9 cellular contexts compared by ENCODE assay signal in genomic region chr14:92687681-92688433, GRCh38.
A peak's percentile ranks its signal among the peaks of the same experiment; 100 is the strongest.
DNase-seq lines count a peak whose midpoint lies in the region; ATAC-seq and TF ChIP-seq lines count a peak whose summit lies in the region.
"Had no signal": no experiment of that assay in that cellular context is flagged by ENCODE, and none has a peak within 500 bp of the region (broad histone marks: within the 10 kb centered on the region; RNA-seq: fewer than 3 reads in every experiment).

No MANE protein-coding gene starts in this region.

- intact Hi-C loops in ascending aorta (cut with DNase I), result loop anchor here (1.0 to 2.0 kb wide), 2 partner anchors 61 to 95 kb away; partner anchors contain the start of gene LGMN

- TF ChIP-seq CTCF in ascending aorta (IDR thresholded peaks at IDR 0.05), result no peak

- peak overlapping the region; percentile 42 for H3K27ac Mint-ChIP-seq in stimulated activated naive B cell treated with anti-CD40 and anti-IgM and Interleukin-4, amounts not matched to agents 10 μg/mL and 1 μg/mL and 100 μg/mL, for 72 hours
- H3K27ac Mint-ChIP-seq: activated naive CD4-positive, alpha-beta T cell treated with anti-CD3 and anti-CD28 coated beads, Interleukin-2, amount 50 U/mL, for 24 hours had no signal

- ATAC-seq in stimulated activated naive B cell treated with anti-CD40 and anti-IgM and Interleukin-4, amounts not matched to agents 10 μg/mL and 1 μg/mL and 100 μg/mL, for 72 hours (replicated peaks), result no peak
- ATAC-seq in GM18867 (IDR thresholded peaks at IDR 0.05; ENCODE audit: unreplicated experiment) (no peak), HG02981 (IDR thresholded peaks at IDR 0.05; ENCODE audit: unreplicated experiment) (no peak)
- ATAC-seq in activated T-cell treated with anti-CD3 and anti-CD28 coated beads, Interleukin-2, amount 50 U/mL, for 4 hours, result no peak

- DNase-seq in NCI-H1417 (lab: John Stamatoyannopoulos, UW) (peak; percentile 89 to 95 (median 93)), ascending aorta (ENCODE audit: low spot score in 2 of 2) (no peak), iPS-NIHi11 (ENCODE audit: low spot score) (peak; percentile 63), NOMO-1 treated with dmso at 0.1 percent for 144 hours (lab: John Stamatoyannopoulos, UW; ENCODE audit: unreplicated experiment) (no peak)
- no peak for DNase-seq in stimulated activated naive B cell treated with anti-CD40 and anti-IgM and Interleukin-4, amounts not matched to agents 10 μg/mL and 1 μg/mL and 100 μg/mL, for 72 hours
- DNase-seq in activated T-cell treated with anti-CD3 and anti-CD28 coated beads, Interleukin-2, amount 50 U/mL, for 4 hours, result no peak

- peaks cover 10 to 18% of the 10 kb centered on the region in 2 donors for H3K36me3 ChIP-seq in ascending aorta

- H3K27me3 ChIP-seq in ascending aorta, result no peaks in the 10 kb centered on the region

- peaks cover 30 to 49% of the 10 kb centered on the region in 2 donors for H3K36me3 Mint-ChIP-seq in stimulated activated naive B cell treated with anti-CD40 and anti-IgM and Interleukin-4, amounts not matched to agents 10 μg/mL and 1 μg/mL and 100 μg/mL, for 72 hours
- peaks cover 10% of the 10 kb centered on the region for H3K36me3 Mint-ChIP-seq in activated T-cell treated with anti-CD3 and anti-CD28 coated beads, Interleukin-2, amount 50 U/mL, for 4 hours (ENCODE audit: insufficient read depth)

- H3K4me1 Mint-ChIP-seq in stimulated activated naive B cell treated with anti-CD40 and anti-IgM and Interleukin-4, amounts not matched to agents 10 μg/mL and 1 μg/mL and 100 μg/mL, for 72 hours, result peaks cover 11 to 28% of the 10 kb centered on the region in 2 donors
- H3K4me1 Mint-ChIP-seq in activated T-cell treated with anti-CD3 and anti-CD28 coated beads, Interleukin-2, amount 50 U/mL, for 4 hours (ENCODE audit: low read depth), result peaks cover 8% of the 10 kb centered on the region

- peaks cover 9 to 10% of the 10 kb centered on the region in 2 donors for H3K4me1 ChIP-seq in ascending aorta

- H3K9me3 Mint-ChIP-seq in stimulated activated naive B cell treated with anti-CD40 and anti-IgM and Interleukin-4, amounts not matched to agents 10 μg/mL and 1 μg/mL and 100 μg/mL, for 72 hours, result no peaks in the 10 kb centered on the region
- H3K9me3 Mint-ChIP-seq in activated T-cell treated with anti-CD3 and anti-CD28 coated beads, Interleukin-2, amount 50 U/mL, for 4 hours, result no peaks in the 10 kb centered on the region
- H3K9me3 Mint-ChIP-seq: activated naive CD4-positive, alpha-beta T cell treated with anti-CD3 and anti-CD28 coated beads, Interleukin-2, amount 50 U/mL, for 24 hours had no signal

- H3K27me3 Mint-ChIP-seq in stimulated activated naive B cell treated with anti-CD40 and anti-IgM and Interleukin-4, amounts not matched to agents 10 μg/mL and 1 μg/mL and 100 μg/mL, for 72 hours, result no peaks in the 10 kb centered on the region
- H3K27me3 Mint-ChIP-seq in activated T-cell treated with anti-CD3 and anti-CD28 coated beads, Interleukin-2, amount 50 U/mL, for 4 hours (ENCODE audit: low read depth), result no peaks in the 10 kb centered on the region
- H3K27me3 Mint-ChIP-seq: activated naive CD4-positive, alpha-beta T cell treated with anti-CD3 and anti-CD28 coated beads, Interleukin-2, amount 50 U/mL, for 24 hours had no signal

- peak overlapping the region in 1 of 2 donors; percentile 22 for H3K27ac ChIP-seq in ascending aorta

- H3K9me3 ChIP-seq in ascending aorta, result no peaks in the 10 kb centered on the region

- no peak overlapping the region for H3K4me3 Mint-ChIP-seq in stimulated activated naive B cell treated with anti-CD40 and anti-IgM and Interleukin-4, amounts not matched to agents 10 μg/mL and 1 μg/mL and 100 μg/mL, for 72 hours
- H3K4me3 Mint-ChIP-seq in activated T-cell treated with anti-CD3 and anti-CD28 coated beads, Interleukin-2, amount 50 U/mL, for 4 hours, result no peak overlapping the region
- H3K4me3 Mint-ChIP-seq: activated naive CD4-positive, alpha-beta T cell treated with anti-CD3 and anti-CD28 coated beads, Interleukin-2, amount 50 U/mL, for 24 hours had no signal

- peak overlapping the region; percentile 50 to 64 for H3K4me3 ChIP-seq in ascending aorta

Comparison
In these comparisons a context has a peak if more than half of its experiments do, and no peak if none do; other contexts are left out.
1. DNase-seq: peak in NCI-H1417 (3 of 3) and iPS-NIHi11 (single experiment); none in ascending aorta (0 of 2), stimulated activated naive B cell treated with anti-CD40 and anti-IgM and Interleukin-4, amounts not matched to agents 10 μg/mL and 1 μg/mL and 100 μg/mL, for 72 hours (single experiment), NOMO-1 treated with dmso at 0.1 percent for 144 hours (single experiment) and activated T-cell treated with anti-CD3 and anti-CD28 coated beads, Interleukin-2, amount 50 U/mL, for 4 hours (single experiment).